In genomic region chr14:104821971-104822608, GRCh38 we compare ENCODE assay signal across 21 cellular contexts.
"Had no signal": no experiment of that assay in that cellular context is flagged by ENCODE, and none has a peak within 500 bp of the region (broad histone marks: within the 10 kb centered on the region; RNA-seq: fewer than 3 reads in every experiment).

No MANE protein-coding gene starts in this region.

- H3K27me3 ChIP-seq: dorsolateral prefrontal cortex, foreskin keratinocyte, tibial nerve, uterus had no signal

- H3K9ac ChIP-seq: parathyroid adenoma, SK-N-SH had no signal

- H3K27ac ChIP-seq: epithelial cell of prostate, foreskin keratinocyte, left ventricle myocardium inferior, neutrophil, parathyroid adenoma, tibial nerve, uterus had no signal

- H3K9me2 ChIP-seq: SK-N-SH had no signal

- DNase-seq: activated CD4-positive, alpha-beta T cell treated with anti-CD3 and anti-CD28 coated beads, Interleukin-2, amount 10 ng/mL, durations not matched to agents 7 days and 5 days; activated CD8-positive, alpha-beta memory T cell treated with anti-CD3 and anti-CD28 coated beads, Interleukin-2, amount 50 U/mL, for 48 hours; activated CD8-positive, alpha-beta T cell treated with anti-CD3 and anti-CD28 coated beads, Interleukin-2, amount 10 ng/mL, durations not matched to agents 7 days and 5 days; activated gamma-delta T cell; activated T-cell treated with anti-CD3 and anti-CD28 coated beads, Interleukin-2, amount 50 U/mL, for 48 hours; amniotic stem cell; dorsolateral prefrontal cortex; foreskin keratinocyte; left ventricle myocardium inferior; naive thymus-derived CD4-positive, alpha-beta T cell; SK-N-SH; stimulated activated CD4-positive, alpha-beta T cell treated with anti-CD3 and anti-CD28 coated beads, Interleukin-2, amount 100 ng/mL, for 24 hours; stimulated activated naive CD8-positive, alpha-beta T cell treated with anti-CD3 and anti-CD28 coated beads, Interleukin-15, Interleukin-2, amounts not matched to agents 100 U/mL and 50 U/mL, for 24 hours; T1000 had no signal

- ATAC-seq: activated CD8-positive, alpha-beta T cell treated with anti-CD3 and anti-CD28 coated beads, Interleukin-2, amount 10 ng/mL, durations not matched to agents 7 days and 5 days; activated naive CD4-positive, alpha-beta T cell treated with anti-CD3 and anti-CD28 coated beads, Interleukin-2, amount 50 U/mL, for 72 hours; foreskin keratinocyte; naive thymus-derived CD4-positive, alpha-beta T cell; stimulated activated naive CD8-positive, alpha-beta T cell treated with anti-CD3 and anti-CD28 coated beads, Interleukin-15, Interleukin-2, amounts not matched to agents 100 U/mL and 50 U/mL, for 24 hours had no signal

- H3K4me3 Mint-ChIP-seq: activated CD4-positive, alpha-beta T cell treated with anti-CD3 and anti-CD28 coated beads, Interleukin-2, amount 10 ng/mL, durations not matched to agents 7 days and 5 days; activated CD8-positive, alpha-beta T cell treated with anti-CD3 and anti-CD28 coated beads, Interleukin-2, amount 10 ng/mL, durations not matched to agents 7 days and 5 days; memory B cell had no signal

- H3K4me2 ChIP-seq: SK-N-SH had no signal

- H3K9me3 ChIP-seq: neutrophil, SK-N-SH, uterus had no signal

- H3K79me2 ChIP-seq: parathyroid adenoma had no signal

- H3K4me3 ChIP-seq: dorsolateral prefrontal cortex, left ventricle myocardium inferior, tibial nerve, uterus had no signal

- H2AFZ ChIP-seq: parathyroid adenoma had no signal

- H3K36me3 ChIP-seq: left ventricle myocardium inferior, neutrophil, uterus had no signal

- H3K4me1 ChIP-seq: foreskin keratinocyte had no signal

- H3K27ac Mint-ChIP-seq: activated CD4-positive, alpha-beta T cell treated with anti-CD3 and anti-CD28 coated beads, Interleukin-2, amount 10 ng/mL, durations not matched to agents 7 days and 5 days; activated CD8-positive, alpha-beta T cell treated with anti-CD3 and anti-CD28 coated beads, Interleukin-2, amount 10 ng/mL, durations not matched to agents 7 days and 5 days; activated naive CD4-positive, alpha-beta T cell treated with anti-CD3 and anti-CD28 coated beads, Interleukin-2, amount 50 U/mL, for 72 hours; memory B cell; naive thymus-derived CD4-positive, alpha-beta T cell had no signal

- H3K36me3 Mint-ChIP-seq: memory B cell had no signal
